Comparison of ENCODE assay signal across 1 cellular context in the genomic region with DNA sequence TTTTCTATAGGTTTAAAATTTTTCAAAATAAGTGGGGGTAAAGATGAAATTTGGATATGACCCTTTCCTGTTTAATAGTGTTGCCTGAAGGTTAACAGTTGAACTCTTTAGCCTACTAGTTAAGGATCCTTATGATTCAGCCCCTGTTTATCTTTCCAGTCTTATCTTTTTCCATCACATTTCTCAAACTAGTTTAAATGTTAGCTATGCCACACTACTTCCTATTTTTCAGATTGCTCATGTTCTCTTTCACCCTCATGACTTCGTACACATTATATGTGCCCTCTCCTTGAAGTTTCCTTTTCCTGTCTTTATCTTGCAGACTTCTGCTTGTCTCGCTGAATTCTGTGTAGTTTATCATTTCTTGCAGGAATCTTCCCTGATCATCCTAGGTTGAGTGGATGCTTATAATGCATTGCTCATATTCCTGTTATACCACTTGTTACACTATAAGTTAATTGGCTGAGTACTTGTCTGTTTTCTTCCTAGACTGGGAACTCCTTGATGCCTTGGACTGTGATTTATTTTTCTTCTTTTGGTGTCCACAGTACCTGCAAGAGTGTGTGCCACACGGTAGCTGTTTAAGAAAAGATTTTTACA.
TF ChIP-seq lines count a peak whose summit lies in the region.

No MANE protein-coding gene starts in this region.

TF ChIP-seq in GM12878, 131 proteins besides CTCF, POLR2A, EP300 and RAD21 (continued from another document):
- TF ChIP-seq YBX1 (IDR thresholded peaks at IDR 0.05) (no peak), MLLT1 (IDR thresholded peaks at IDR 0.05) (no peak), POLR2AphosphoS2 (IDR thresholded peaks at IDR 0.05; ENCODE audit: low read depth, low read length) (no peak), RFX5 (IDR thresholded peaks at IDR 0.05; ENCODE audit: low read depth, low read length) (no peak), TAF1 (IDR thresholded peaks at IDR 0.05; ENCODE audit: borderline replicate concordance, low read depth, low read length) (no peak)
- TF ChIP-seq, protein P1, sequence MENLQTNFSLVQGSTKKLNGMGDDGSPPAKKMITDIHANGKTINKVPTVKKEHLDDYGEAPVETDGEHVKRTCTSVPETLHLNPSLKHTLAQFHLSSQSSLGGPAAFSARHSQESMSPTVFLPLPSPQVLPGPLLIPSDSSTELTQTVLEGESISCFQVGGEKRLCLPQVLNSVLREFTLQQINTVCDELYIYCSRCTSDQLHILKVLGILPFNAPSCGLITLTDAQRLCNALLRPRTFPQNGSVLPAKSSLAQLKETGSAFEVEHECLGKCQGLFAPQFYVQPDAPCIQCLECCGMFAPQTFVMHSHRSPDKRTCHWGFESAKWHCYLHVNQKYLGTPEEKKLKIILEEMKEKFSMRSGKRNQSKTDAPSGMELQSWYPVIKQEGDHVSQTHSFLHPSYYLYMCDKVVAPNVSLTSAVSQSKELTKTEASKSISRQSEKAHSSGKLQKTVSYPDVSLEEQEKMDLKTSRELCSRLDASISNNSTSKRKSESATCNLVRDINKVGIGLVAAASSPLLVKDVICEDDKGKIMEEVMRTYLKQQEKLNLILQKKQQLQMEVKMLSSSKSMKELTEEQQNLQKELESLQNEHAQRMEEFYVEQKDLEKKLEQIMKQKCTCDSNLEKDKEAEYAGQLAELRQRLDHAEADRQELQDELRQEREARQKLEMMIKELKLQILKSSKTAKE (IDR thresholded peaks at IDR 0.05; ENCODE audit: low read depth, poor library complexity, severe bottlenecking), result no peak
